3 cellular contexts compared by ENCODE assay signal in genomic region chr14:31010935-31011334, GRCh38.
TF ChIP-seq lines count a peak whose summit lies in the region.

No MANE protein-coding gene starts in this region.

TF ChIP-seq in HepG2, 621 proteins besides CTCF, POLR2A, EP300 and RAD21 (continues in another document):
- TF ChIP-seq RBM22 (optimal IDR thresholded peaks at IDR 0.05; ENCODE audit: low read length) (peak; percentile 11), BCL3 (CRISPR knock-in tag; IDR thresholded peaks at IDR 0.05) (no peak), TFE3 (CRISPR knock-in tag; IDR thresholded peaks at IDR 0.05) (no peak), ZSCAN5A (CRISPR knock-in tag; IDR thresholded peaks at IDR 0.05; ENCODE audit: borderline replicate concordance) (0 out of 2 replicates have a peak, but pooled peaks have one; percentile 42), ATF2 (CRISPR knock-in tag; IDR thresholded peaks at IDR 0.05) (no peak), ZNF878 (CRISPR knock-in tag; IDR thresholded peaks at IDR 0.05) (0 out of 2 replicates have a peak, but pooled peaks have one; percentile 35), ZMAT3 (CRISPR knock-in tag; conservative IDR thresholded peaks at IDR 0.05) (0 out of 2 replicates have a peak, but pooled peaks have one; percentile 55), REPIN1 (CRISPR knock-in tag; IDR thresholded peaks at IDR 0.05; ENCODE audit: borderline replicate concordance, low read depth) (0 out of 2 replicates have a peak, but pooled peaks have one; percentile 37)

TF ChIP-seq in HEK293, 187 proteins besides CTCF, POLR2A, EP300 and RAD21:
- TF ChIP-seq ZNF488 (tag by site-specific recombination; IDR thresholded peaks at IDR 0.05) (no peak), PRDM6 (tag by site-specific recombination; IDR thresholded peaks at IDR 0.05) (peak; percentile 73), OSR2 (tag by site-specific recombination; IDR thresholded peaks at IDR 0.05) (peak; percentile 26; the same call in 1 of the 2 replicates)

TF ChIP-seq in WTC11, 78 proteins besides CTCF, POLR2A, EP300 and RAD21:
- TF ChIP-seq ZNF232 (CRISPR knock-in tag; IDR thresholded peaks at IDR 0.05) (no peak), MXD4 (CRISPR knock-in tag; IDR thresholded peaks at IDR 0.05; ENCODE audit: borderline replicate concordance) (no peak), IRF1 (CRISPR knock-in tag; IDR thresholded peaks at IDR 0.05) (no peak), AFF4 (CRISPR knock-in tag; IDR thresholded peaks at IDR 0.05; ENCODE audit: borderline replicate concordance) (no peak), TCF7 (CRISPR knock-in tag; IDR thresholded peaks at IDR 0.05; ENCODE audit: low read depth) (no peak), ZNF317 (CRISPR knock-in tag; IDR thresholded peaks at IDR 0.05; ENCODE audit: borderline replicate concordance, low read depth) (no peak), PREB (CRISPR knock-in tag; IDR thresholded peaks at IDR 0.05; ENCODE audit: borderline replicate concordance) (no peak), TEAD4 (CRISPR knock-in tag; IDR thresholded peaks at IDR 0.05) (no peak), USF1 (CRISPR knock-in tag; IDR thresholded peaks at IDR 0.05) (no peak), JUN (CRISPR knock-in tag; IDR thresholded peaks at IDR 0.05) (no peak), CREB1 (CRISPR knock-in tag; IDR thresholded peaks at IDR 0.05) (no peak), HMGXB4 (CRISPR knock-in tag; IDR thresholded peaks at IDR 0.05) (no peak), SP1 (CRISPR knock-in tag; conservative IDR thresholded peaks at IDR 0.05) (no peak), ZNF281 (CRISPR knock-in tag; IDR thresholded peaks at IDR 0.05) (no peak), KAT7 (CRISPR knock-in tag; IDR thresholded peaks at IDR 0.05; ENCODE audit: borderline replicate concordance) (no peak), ATF1 (CRISPR knock-in tag; IDR thresholded peaks at IDR 0.05) (no peak), AR (CRISPR knock-in tag; IDR thresholded peaks at IDR 0.05) (no peak), ZNF425 (CRISPR knock-in tag; conservative IDR thresholded peaks at IDR 0.05) (no peak), ZNF396 (CRISPR knock-in tag; IDR thresholded peaks at IDR 0.05; ENCODE audit: borderline replicate concordance) (no peak), NFYB (CRISPR knock-in tag; conservative IDR thresholded peaks at IDR 0.05; ENCODE audit: low read depth) (no peak)
